Comparison of ENCODE assay signal across 11 cellular contexts in the genomic region with DNA sequence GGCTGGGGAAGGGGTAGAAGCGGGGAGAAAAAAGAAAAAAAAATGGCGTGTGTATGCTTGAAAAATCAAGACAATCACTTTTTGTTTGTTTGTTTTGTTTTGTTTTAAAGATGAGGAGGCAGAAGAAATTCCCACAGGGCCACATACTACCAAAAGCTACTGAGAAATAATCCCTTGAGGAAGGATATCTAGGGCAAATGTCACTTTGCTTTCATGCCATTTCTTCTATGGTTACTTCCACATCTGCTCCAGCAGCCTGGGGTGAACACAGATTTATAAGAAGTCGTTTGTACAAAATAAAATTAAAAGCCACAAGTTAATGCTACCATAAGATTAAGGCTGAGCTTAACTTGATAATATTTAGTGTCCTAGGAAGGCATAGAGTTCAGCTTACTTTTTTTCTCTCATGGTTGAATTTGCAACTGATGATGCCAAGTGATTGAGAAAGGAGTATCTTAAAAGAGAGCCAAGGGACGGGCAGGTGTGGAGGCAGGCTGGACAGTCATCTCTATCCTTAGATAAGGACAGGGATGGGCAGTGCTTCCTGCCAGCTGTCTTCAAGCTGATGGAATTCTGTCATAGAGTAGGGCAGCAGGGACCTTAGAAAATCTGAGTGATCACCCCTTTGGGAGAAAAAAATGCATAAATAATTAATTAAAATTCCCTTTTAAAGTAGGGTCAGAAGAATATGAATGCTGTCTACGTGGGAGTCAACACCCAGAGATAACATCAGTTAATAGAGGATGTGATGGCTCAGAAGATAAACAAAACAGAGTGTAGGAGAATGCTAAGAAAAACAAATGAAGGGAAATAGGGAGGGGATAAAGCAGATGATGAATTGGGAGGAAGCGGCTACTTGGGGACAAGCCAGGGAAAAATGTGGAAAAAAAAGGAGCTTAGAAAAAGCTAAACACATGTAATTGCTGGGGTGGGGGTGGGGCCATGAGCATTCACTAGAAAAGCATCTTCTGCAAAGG. TPM values are rescaled to one million over a fixed set of nuclear protein-coding genes. Genes with fewer than 3 reads are reported as not detected.
DNase-seq lines count a peak whose midpoint lies in the region; ATAC-seq and TF ChIP-seq lines count a peak whose summit lies in the region.
"Had no signal": no experiment of that assay in that cellular context is flagged by ENCODE, and none has a peak within 500 bp of the region (broad histone marks: within the 10 kb centered on the region; RNA-seq: fewer than 3 reads in every experiment).

No MANE protein-coding gene starts in this region.

- H3K4me1 ChIP-seq in mesenchymal stem cell (ENCODE audit: control insufficient read depth, insufficient read depth, low read depth, low read length) = peaks cover 3% of the 10 kb centered on the region

- TF ChIP-seq CTCF in HFF-Myc (IDR thresholded peaks at IDR 0.05; ENCODE audit: low read depth, low read length, missing control alignments) (no peak), astrocyte of the spinal cord (IDR thresholded peaks at IDR 0.05; ENCODE audit: low read depth, low read length) (no peak)

- H3K23ac ChIP-seq in mesenchymal stem cell (ENCODE audit: low read length in 2 of 2) = no peak overlapping the region

- no peak overlapping the region for H2AK5ac ChIP-seq in mesenchymal stem cell (ENCODE audit: low read length, severe bottlenecking)

- H2BK12ac ChIP-seq in mesenchymal stem cell (ENCODE audit: low read length in 2 of 2) = peak overlapping the region; percentile 79 to 97

- H3K9ac ChIP-seq in mesenchymal stem cell (ENCODE audit: low read length) = no peak overlapping the region

- no peaks in the 10 kb centered on the region for H3K27me3 ChIP-seq in mesenchymal stem cell (ENCODE audit: control insufficient read depth in 1 of 2, insufficient read depth in 1 of 2, low read length in 2 of 2)

- no peaks in the 10 kb centered on the region for H3K36me3 ChIP-seq in mesenchymal stem cell (ENCODE audit: control insufficient read depth in 1 of 2, insufficient read depth in 2 of 2, low read depth in 1 of 2, low read length in 2 of 2)

- ATAC-seq in GM21717 (IDR thresholded peaks at IDR 0.05; ENCODE audit: unreplicated experiment) = no peak

- peak overlapping the region in 1 of 2 experiments; percentile 58 for H3K4ac ChIP-seq in mesenchymal stem cell (ENCODE audit: low read depth in 1 of 2, low read length in 2 of 2)

- no peak overlapping the region for H2BK120ac ChIP-seq in mesenchymal stem cell (ENCODE audit: low read depth, low read length)

- H3K79me1 ChIP-seq in mesenchymal stem cell (replicated peaks; ENCODE audit: low read length, poor library complexity, severe bottlenecking) = no peaks in the 10 kb centered on the region

- H4K8ac ChIP-seq in mesenchymal stem cell (ENCODE audit: low read length) = peak overlapping the region; percentile 80

- peak overlapping the region; percentile 66 for H4K91ac ChIP-seq in mesenchymal stem cell (ENCODE audit: low read length)

- H3K27ac ChIP-seq in mesenchymal stem cell (ENCODE audit: low read length, poor library complexity, severe bottlenecking) = peak overlapping the region; percentile 12

- no peak overlapping the region for H2AFZ ChIP-seq in mesenchymal stem cell (ENCODE audit: low read depth, low read length)

- no peak overlapping the region for H2BK15ac ChIP-seq in mesenchymal stem cell (ENCODE audit: low read depth, poor library complexity, severe bottlenecking)

- H3K9me3 ChIP-seq in mesenchymal stem cell (ENCODE audit: control insufficient read depth, low read length) = no peaks in the 10 kb centered on the region

- in situ Hi-C loops in astrocyte of the spinal cord (cut with HindIII; ENCODE audit: low sequenced_read_pairs) = no loop called here

- 19% methylated on average over 5 of the region's 6 CpGs for WGBS in mesenchymal stem cell

- DNase-seq in AG08395 (ENCODE audit: low spot score) (peak; percentile 41), HFF-Myc (ENCODE audit: extremely low read depth, low read depth) (peak; percentile 85), astrocyte of the spinal cord (ENCODE audit: low read depth, low spot score) (peak; percentile 82), mesenchymal stem cell (peak; percentile 82), DMS 273 (lab: John Stamatoyannopoulos, UW; ENCODE audit: unreplicated experiment) (no peak), RPMI8226 (no peak)
- no peak for DNase-seq in central memory CD4-positive, alpha-beta T cell
- DNase-seq: CD4-positive, CD25-positive, alpha-beta regulatory T cell; NCI-H146; stimulated activated naive CD4-positive, alpha-beta T cell treated with Interleukin-2 at 50 U/mL for 16 hours had no signal

- H3K14ac ChIP-seq in mesenchymal stem cell (ENCODE audit: low read length in 2 of 2) = no peak overlapping the region

- H3K18ac ChIP-seq in mesenchymal stem cell (ENCODE audit: low read depth in 1 of 2, low read length in 2 of 2) = peak overlapping the region; percentile 65 to 89

- no peak overlapping the region for H2BK5ac ChIP-seq in mesenchymal stem cell (ENCODE audit: low read depth, low read length, poor library complexity, severe bottlenecking)

- H3K4me2 ChIP-seq in mesenchymal stem cell (ENCODE audit: low read length, poor library complexity, severe bottlenecking) = no peak overlapping the region

- H3K4me3 ChIP-seq in HFF-Myc (replicated peaks; ENCODE audit: low read depth, low read length) (no peak overlapping the region), astrocyte of the spinal cord (ENCODE audit: low read depth, low read length) (no peak overlapping the region), mesenchymal stem cell (ENCODE audit: insufficient read depth in 1 of 2, low read depth in 1 of 2, low read length in 2 of 2) (no peak overlapping the region)

RNA-seq across cellular contexts. Expression of a gene that starts 57.1 kb away (rescaled TPM):
- 16.8 TPM for polyA plus RNA-seq in mesenchymal stem cell (2013, experiment 1 of 2)
- polyA plus RNA-seq in mesenchymal stem cell (2013, experiment 2 of 2) = 16.8 TPM

Comparison
In these comparisons a context has a peak if more than half of its experiments do, and no peak if none do; other contexts are left out.
1. DNase-seq: peak in AG08395 (single experiment), HFF-Myc (single experiment), astrocyte of the spinal cord (single experiment) and mesenchymal stem cell (single experiment); none in DMS 273 (single experiment), RPMI8226 (single experiment) and central memory CD4-positive, alpha-beta T cell (single experiment).